ENCODE assay signal across 18 cellular contexts in the genomic region with DNA sequence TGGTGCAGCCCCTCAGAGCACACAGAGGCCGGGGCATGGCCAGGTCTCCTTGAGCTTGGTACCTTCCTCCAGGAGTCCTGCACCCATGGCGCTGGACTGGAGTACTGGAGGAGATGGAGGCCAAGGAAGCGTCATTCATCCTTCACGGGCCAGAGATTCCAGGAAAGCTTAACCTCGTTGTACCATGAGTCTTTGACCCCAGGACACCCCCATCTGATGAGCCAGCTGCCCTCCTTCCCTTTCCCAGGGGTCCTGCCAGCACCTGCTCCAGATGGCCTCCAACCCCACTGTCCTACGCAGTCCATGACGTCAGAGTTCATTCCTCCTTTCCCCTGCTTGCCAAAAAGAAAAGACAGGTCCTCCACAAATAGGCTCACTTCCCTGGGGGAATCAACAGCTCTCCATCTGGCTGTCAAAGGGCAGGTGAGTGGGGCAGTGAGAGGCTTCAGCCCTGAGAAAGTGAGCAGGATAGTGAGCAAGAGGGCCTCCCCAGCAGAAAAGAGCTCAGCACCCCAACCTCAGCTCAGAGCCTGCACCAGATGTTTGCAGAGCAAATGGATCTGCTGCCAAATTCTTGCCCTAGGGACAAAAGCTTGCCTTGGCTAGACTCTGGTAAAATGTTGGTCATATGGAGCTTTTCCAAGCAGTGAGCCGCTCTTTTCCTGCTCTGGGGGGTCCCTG. TPM values are rescaled to one million over a fixed set of nuclear protein-coding genes. Genes with fewer than 3 reads are reported as not detected.
A peak's percentile ranks its signal among the peaks of the same experiment; 100 is the strongest.
DNase-seq lines count a peak whose midpoint lies in the region; TF ChIP-seq lines count a peak whose summit lies in the region.
"Had no signal": no experiment of that assay in that cellular context is flagged by ENCODE, and none has a peak within 500 bp of the region (broad histone marks: within the 10 kb centered on the region; RNA-seq: fewer than 3 reads in every experiment).

No MANE protein-coding gene starts in this region.

- H3K4me1 ChIP-seq in right atrium auricular region (peaks cover 0 to 21% of the 10 kb centered on the region in 2 donors), stomach smooth muscle (ENCODE audit: control insufficient read depth, insufficient read depth, low read length) (peaks cover 32% of the 10 kb centered on the region)

- H3K4me3 ChIP-seq in cardiac fibroblast (replicated peaks in 1 of 2; ENCODE audit: low read depth in 2 of 2, low read length in 2 of 2) (no peak overlapping the region), right atrium auricular region (no peak overlapping the region), stomach smooth muscle (ENCODE audit: low read length in 2 of 2) (no peak overlapping the region)
- H3K4me3 ChIP-seq: colonic mucosa, neural progenitor cell, Peyer's patch, transverse colon had no signal

- DNase-seq in NCI-H2171 (lab: John Stamatoyannopoulos, UW) = peak; percentile 39
- DNase-seq in cardiac fibroblast (ENCODE audit: low read depth in 2 of 2) = peak; percentile 57 to 61
- peak; percentile 57 for DNase-seq in right atrium auricular region (ENCODE audit: low spot score)
- DNase-seq in kidney tubule cell (ENCODE audit: low spot score) = no peak
- DNase-seq in middle frontal gyrus (ENCODE audit: extremely low spot score, low spot score) = no peak
- DNase-seq in islet precursor cell = no peak
- DNase-seq: activated gamma-delta T cell treated with Interleukin-2 at 50 U/mL for 16 hours, anterior cingulate cortex, colonic mucosa, DMS79 treated with DMSO at 0.1 percent for 48 hours, immature natural killer cell, NCI-H187, transverse colon had no signal

- TF ChIP-seq CTCF in cardiac fibroblast (IDR thresholded peaks at IDR 0.05; ENCODE audit: low read depth, low read length) = no peak
- TF ChIP-seq CTCF in right atrium auricular region (IDR thresholded peaks at IDR 0.05) = no peak

- peaks cover 6 to 7% of the 10 kb centered on the region in 2 donors for H3K27me3 ChIP-seq in right atrium auricular region
- peaks cover 27 to 29% of the 10 kb centered on the region in 2 donors for H3K27me3 ChIP-seq in stomach smooth muscle (ENCODE audit: control insufficient read depth in 1 of 2, insufficient read depth in 2 of 2, low read length in 2 of 2)

- H3K27ac ChIP-seq in right atrium auricular region (peak overlapping the region in 1 of 2 donors; percentile 53), stomach smooth muscle (ENCODE audit: low read length) (peak overlapping the region; percentile 24)
- H3K27ac ChIP-seq: C4-2B, colonic mucosa, neural progenitor cell, Peyer's patch, transverse colon had no signal

- H3K36me3 ChIP-seq in right atrium auricular region = no peaks in the 10 kb centered on the region
- H3K36me3 ChIP-seq in stomach smooth muscle (ENCODE audit: control insufficient read depth in 2 of 2, insufficient read depth in 2 of 2, low read length in 2 of 2) = no peaks in the 10 kb centered on the region
- H3K36me3 ChIP-seq: colonic mucosa, neural progenitor cell, Peyer's patch, transverse colon had no signal

- H3K9ac ChIP-seq in stomach smooth muscle (ENCODE audit: low read length in 2 of 2) = no peak overlapping the region
- H3K9ac ChIP-seq: neural progenitor cell had no signal

- no peaks in the 10 kb centered on the region for H3K9me3 ChIP-seq in right atrium auricular region
- H3K9me3 ChIP-seq in stomach smooth muscle (ENCODE audit: control insufficient read depth in 2 of 2, low read length in 2 of 2) = no peaks in the 10 kb centered on the region
- H3K9me3 ChIP-seq: colonic mucosa, Peyer's patch, transverse colon had no signal

RNA-seq across cellular contexts. Expression of a gene that starts 4.5 kb away (rescaled TPM):
- 1 to 10 TPM in 1 of 2 donors, under 1 TPM in 1; 0.82 to 1.1 TPM for total RNA-seq in right atrium auricular region
- total RNA-seq: HT-29, Peyer's patch had no signal

RNA-seq across cellular contexts. Expression of a gene that starts 30.8 kb away (rescaled TPM):
- 10 to 100 TPM; 19.6 to 22.1 TPM for total RNA-seq in right atrium auricular region

Comparison
In these comparisons a context has a peak if more than half of its experiments do, and no peak if none do; other contexts are left out.
1. DNase-seq: peak in NCI-H2171 (single experiment), cardiac fibroblast (2 of 2) and right atrium auricular region (single experiment); none in kidney tubule cell (single experiment), middle frontal gyrus (single experiment) and islet precursor cell (single experiment).